Comparison of ENCODE assay signal across 1 cellular context in genomic region chr10:28833313-28833712, GRCh38.
TF ChIP-seq lines count a peak whose summit lies in the region.

No MANE protein-coding gene starts in this region.

TF ChIP-seq in SK-N-SH, 30 proteins besides CTCF, POLR2A, EP300 and RAD21 (continued from another document):
- TF ChIP-seq RCOR1 (IDR thresholded peaks at IDR 0.05; ENCODE audit: low read length) (peak; percentile 92), YY1 (IDR thresholded peaks at IDR 0.05; ENCODE audit: low read depth) (no peak), SIN3A (IDR thresholded peaks at IDR 0.05; ENCODE audit: borderline replicate concordance, low read depth, low read length) (no peak), MAX (IDR thresholded peaks at IDR 0.05; ENCODE audit: low read depth) (no peak)
